ENCODE assay signal across 13 cellular contexts in the genomic region with DNA sequence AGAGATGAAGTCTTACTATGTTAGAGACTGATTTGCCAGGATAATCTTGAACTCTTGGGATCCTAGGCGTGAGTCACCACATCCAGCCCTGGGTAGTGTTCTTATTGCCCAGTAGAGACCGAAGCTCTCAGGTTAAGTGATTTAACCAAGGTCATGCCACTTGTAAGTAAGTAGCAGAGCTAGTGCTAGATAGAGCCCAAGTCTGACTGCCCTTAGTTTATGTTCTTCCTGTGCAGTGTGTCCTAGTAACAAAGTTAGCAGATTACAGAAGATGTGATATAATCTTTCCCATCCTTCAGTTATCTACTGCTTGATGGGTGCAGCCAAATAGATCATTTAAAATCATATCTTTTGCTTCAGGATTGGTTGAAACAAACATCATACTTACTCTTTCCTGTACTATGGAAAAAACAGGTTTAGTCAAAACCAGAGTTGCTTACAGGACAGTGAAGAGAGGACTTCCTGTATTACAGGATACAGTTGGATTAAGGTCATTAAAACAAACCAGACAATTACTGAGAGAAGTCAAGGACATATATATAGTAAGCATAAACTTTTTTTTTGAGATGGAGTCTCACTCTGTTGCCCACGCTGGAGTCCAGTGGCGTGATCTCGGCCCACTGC. TPM values are rescaled to one million over a fixed set of nuclear protein-coding genes. Genes with fewer than 3 reads are reported as not detected.
DNase-seq lines count a peak whose midpoint lies in the region; ATAC-seq and TF ChIP-seq lines count a peak whose summit lies in the region.
"Had no signal": no experiment of that assay in that cellular context is flagged by ENCODE, and none has a peak within 500 bp of the region (broad histone marks: within the 10 kb centered on the region; RNA-seq: fewer than 3 reads in every experiment).

No MANE protein-coding gene starts in this region.

- no peak for TF ChIP-seq CTCF in progenitor cell of endocrine pancreas (IDR thresholded peaks at IDR 0.05; ENCODE audit: unreplicated experiment)

- H3K4me1 Mint-ChIP-seq in T-helper 1 cell treated with Interleukin-12 subunit alpha and Interleukin-12 subunit beta and Interleukin-4 antibody, amounts not matched to agents 30 μg/mL and 1 μg/mL, for 36 hours (ENCODE audit: low read depth), result peaks cover 39% of the 10 kb centered on the region
- no peaks in the 10 kb centered on the region for H3K4me1 Mint-ChIP-seq in progenitor cell of endocrine pancreas (ENCODE audit: low read depth)

- H3K9me3 Mint-ChIP-seq in T-helper 1 cell treated with Interleukin-12 subunit alpha and Interleukin-12 subunit beta and Interleukin-4 antibody, amounts not matched to agents 30 μg/mL and 1 μg/mL, for 36 hours, result no peaks in the 10 kb centered on the region
- H3K9me3 Mint-ChIP-seq in progenitor cell of endocrine pancreas (ENCODE audit: low read depth), result no peaks in the 10 kb centered on the region

- H3K27ac Mint-ChIP-seq in T-helper 1 cell treated with Interleukin-12 subunit alpha and Interleukin-12 subunit beta and Interleukin-4 antibody, amounts not matched to agents 30 μg/mL and 1 μg/mL, for 36 hours, result peak overlapping the region; percentile 70
- peak overlapping the region; percentile 30 for H3K27ac Mint-ChIP-seq in progenitor cell of endocrine pancreas

- no peak for ATAC-seq in HG03354 (IDR thresholded peaks at IDR 0.05; ENCODE audit: poor library complexity, severe bottlenecking, unreplicated experiment)
- ATAC-seq: left ventricle myocardium superior had no signal

- peak; percentile 41 for DNase-seq in ELR (ENCODE audit: low read depth)
- peak; percentile 50 for DNase-seq in dermis blood vessel endothelial cell
- no peak for DNase-seq in progenitor cell of endocrine pancreas (ENCODE audit: low spot score, unreplicated experiment)
- DNase-seq in UCSD-AML1 (lab: John Stamatoyannopoulos, UW; ENCODE audit: unreplicated experiment), result no peak
- DNase-seq in midbrain (lab: John Stamatoyannopoulos, UW), result no peak
- no peak for DNase-seq in NCI-H1930 (lab: John Stamatoyannopoulos, UW)
- DNase-seq: activated T-cell treated with anti-CD3 and anti-CD28 coated beads for 4 hours; left ventricle myocardium superior; NCI-H2171; retina; stimulated activated CD4-positive, alpha-beta T cell treated with anti-CD3 and anti-CD28 coated beads, Interleukin-1b, Interleukin-23, amount 100 ng/mL, for 48 hours had no signal

- no peaks in the 10 kb centered on the region for H3K27me3 Mint-ChIP-seq in T-helper 1 cell treated with Interleukin-12 subunit alpha and Interleukin-12 subunit beta and Interleukin-4 antibody, amounts not matched to agents 30 μg/mL and 1 μg/mL, for 36 hours (ENCODE audit: low read depth)
- no peaks in the 10 kb centered on the region for H3K27me3 Mint-ChIP-seq in progenitor cell of endocrine pancreas

- peaks cover 46% of the 10 kb centered on the region for H3K36me3 Mint-ChIP-seq in T-helper 1 cell treated with Interleukin-12 subunit alpha and Interleukin-12 subunit beta and Interleukin-4 antibody, amounts not matched to agents 30 μg/mL and 1 μg/mL, for 36 hours (ENCODE audit: low read depth)
- H3K36me3 Mint-ChIP-seq in progenitor cell of endocrine pancreas (ENCODE audit: insufficient read depth), result peaks cover 13% of the 10 kb centered on the region

- no peak overlapping the region for H3K4me3 Mint-ChIP-seq in T-helper 1 cell treated with Interleukin-12 subunit alpha and Interleukin-12 subunit beta and Interleukin-4 antibody, amounts not matched to agents 30 μg/mL and 1 μg/mL, for 36 hours
- H3K4me3 Mint-ChIP-seq in progenitor cell of endocrine pancreas (ENCODE audit: low read depth), result no peak overlapping the region

RNA-seq across cellular contexts. Expression of a gene that starts 9.5 kb away (rescaled TPM):
- total RNA-seq in dermis blood vessel endothelial cell (1.3 and 2.6 TPM in 2 replicates), progenitor cell of endocrine pancreas (211 and 219 TPM in 2 replicates)

RNA-seq across cellular contexts. Expression of a gene that starts 14.8 kb away (rescaled TPM):
- total RNA-seq in dermis blood vessel endothelial cell (137 and 188 TPM in 2 replicates), progenitor cell of endocrine pancreas (125 and 126 TPM in 2 replicates)

RNA-seq across cellular contexts. Expression of a gene that starts 59.9 kb away (rescaled TPM):
- total RNA-seq in dermis blood vessel endothelial cell, result 16.8 and 22.2 TPM in 2 replicates
- total RNA-seq in progenitor cell of endocrine pancreas, result 40.1 and 40.9 TPM in 2 replicates

Comparison
In these comparisons a context has a peak if more than half of its experiments do, and no peak if none do; other contexts are left out.
1. DNase-seq: peak in ELR (single experiment) and dermis blood vessel endothelial cell (single experiment); none in progenitor cell of endocrine pancreas (single experiment), UCSD-AML1 (single experiment), midbrain (single experiment) and NCI-H1930 (0 of 2).
2. RNA of a gene that starts 9.5 kb away (total RNA-seq): 211 to 219 TPM in progenitor cell of endocrine pancreas; 1.3 to 2.6 TPM in dermis blood vessel endothelial cell; every median in the first group is over 10 times any median in the second.